20 cellular contexts compared by ENCODE assay signal in the genomic region with DNA sequence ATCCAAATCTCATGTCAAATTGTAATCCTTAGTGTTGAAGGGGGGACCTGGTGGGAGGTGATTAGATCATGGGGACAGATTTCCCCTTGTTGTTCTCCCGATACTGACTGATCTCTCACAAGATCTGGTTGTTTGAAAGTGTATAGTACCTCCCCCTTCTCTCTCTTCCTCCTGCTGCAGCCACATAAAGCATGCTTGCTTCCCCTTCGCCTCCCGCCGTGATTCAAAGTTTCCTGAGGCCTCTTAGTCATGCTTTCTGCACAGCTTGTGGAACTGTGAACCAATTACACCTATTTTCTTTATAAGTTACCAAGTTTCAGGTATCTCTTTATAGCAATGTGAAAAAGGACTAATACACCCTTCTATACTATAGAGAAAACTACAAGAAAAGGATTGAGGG.
"Had no signal": no experiment of that assay in that cellular context is flagged by ENCODE, and none has a peak within 500 bp of the region (broad histone marks: within the 10 kb centered on the region; RNA-seq: fewer than 3 reads in every experiment).

No MANE protein-coding gene starts in this region.

- H3K27ac ChIP-seq: ascending aorta, coronary artery, left ventricle myocardium inferior, right atrium auricular region, testis, VCaP had no signal

- ATAC-seq: SK-N-SH treated with all-trans-retinoic acid at 6 μM for 48 hours had no signal

- H3K4me1 ChIP-seq: ascending aorta, left ventricle myocardium inferior, right atrium auricular region, testis had no signal

- H3K4me3 ChIP-seq: ascending aorta, coronary artery, left ventricle myocardium inferior, right atrium auricular region, testis had no signal

- H3K36me3 ChIP-seq: ascending aorta, left ventricle myocardium inferior, right atrium auricular region had no signal

- H3K9me3 Mint-ChIP-seq: type B pancreatic cell had no signal

- H3K27me3 ChIP-seq: ascending aorta, right atrium auricular region, testis had no signal

- H3K27me3 Mint-ChIP-seq: activated CD4-positive, alpha-beta memory T cell treated with anti-CD3 and anti-CD28 coated beads for 36 hours; progenitor cell of endocrine pancreas; type B pancreatic cell had no signal

- H3K4me3 Mint-ChIP-seq: activated CD4-positive, alpha-beta memory T cell treated with anti-CD3 and anti-CD28 coated beads for 36 hours; type B pancreatic cell had no signal

- H3K27ac Mint-ChIP-seq: activated CD4-positive, alpha-beta memory T cell treated with anti-CD3 and anti-CD28 coated beads for 36 hours; activated T-helper 2 cell treated with anti-CD3 and anti-CD28 coated beads, Interferon-gamma antibody, Interleukin-2, Interleukin-4, amounts not matched to agents 10 μg/mL and 5 μg/mL and 100 μg/mL, durations not matched to agents 14 hours and 24 hours and 36 hours; progenitor cell of endocrine pancreas; type B pancreatic cell had no signal

- H3K36me3 Mint-ChIP-seq: activated CD4-positive, alpha-beta memory T cell treated with anti-CD3 and anti-CD28 coated beads for 36 hours; type B pancreatic cell had no signal

- DNase-seq: activated CD4-positive, alpha-beta memory T cell treated with anti-CD3 and anti-CD28 coated beads for 36 hours; activated CD4-positive, CD25-positive, alpha-beta regulatory T cell treated with anti-CD3 and anti-CD28 coated beads, Interleukin-2, amount 50 U/mL, for 72 hours; activated naive CD4-positive, alpha-beta T cell treated with Interleukin-2 at 50 U/mL for 16 hours; activated T-cell treated with anti-CD3 and anti-CD28 coated beads, Interleukin-2, amount 50 U/mL, for 1 hour; foreskin melanocyte; kidney; left ventricle myocardium inferior; mammary epithelial cell; midbrain; stimulated activated CD4-positive, alpha-beta T cell treated with anti-CD3 and anti-CD28 coated beads, Interleukin-12 subunit alpha, Interleukin-12 subunit beta, amount 100 ng/mL, for 4 hours; T1000; testis had no signal
